In genomic region chr2:55459741-55460274, GRCh38 we compare ENCODE assay signal across 17 cellular contexts.
"Had no signal": no experiment of that assay in that cellular context is flagged by ENCODE, and none has a peak within 500 bp of the region (broad histone marks: within the 10 kb centered on the region; RNA-seq: fewer than 3 reads in every experiment).

No MANE protein-coding gene starts in this region.

- H3K4me3 Mint-ChIP-seq: dendritic cell treated with granulocyte-macrophage colony-stimulating factor and Interleukin-4, amounts not matched to agents 40 ng/mL and 50 ng/mL, for 4 days; effector memory CD8-positive, alpha-beta T cell; immature natural killer cell; naive thymus-derived CD8-positive, alpha-beta T cell; neural crest cell had no signal

- H3K27ac Mint-ChIP-seq: dendritic cell treated with granulocyte-macrophage colony-stimulating factor and Interleukin-4, amounts not matched to agents 40 ng/mL and 50 ng/mL, for 4 days; effector memory CD8-positive, alpha-beta T cell; immature natural killer cell; naive thymus-derived CD8-positive, alpha-beta T cell had no signal

- H3K27ac ChIP-seq: epithelial cell of prostate, esophagus squamous epithelium, gastroesophageal sphincter, ovary, stomach had no signal

- H3K9me3 Mint-ChIP-seq: effector memory CD8-positive, alpha-beta T cell had no signal

- H3K36me3 Mint-ChIP-seq: immature natural killer cell had no signal

- H3K27me3 ChIP-seq: esophagus squamous epithelium, gastroesophageal sphincter, ovary, stomach had no signal

- DNase-seq: effector memory CD8-positive, alpha-beta T cell; esophagus squamous epithelium; glutamatergic neuron; immature natural killer cell; mucosa of descending colon; naive thymus-derived CD8-positive, alpha-beta T cell; ovary; right cardiac atrium; stimulated activated CD4-positive, alpha-beta T cell treated with anti-CD3 and anti-CD28 coated beads, Interleukin-12 subunit alpha, Interleukin-12 subunit beta, amount 100 ng/mL, for 4 hours; stimulated activated naive CD4-positive, alpha-beta T cell; stomach had no signal

- H3K4me1 ChIP-seq: esophagus squamous epithelium, gastroesophageal sphincter, stomach had no signal

- H3K4me3 ChIP-seq: esophagus squamous epithelium, gastroesophageal sphincter, mucosa of descending colon, ovary, stomach had no signal

- H3K36me3 ChIP-seq: esophagus squamous epithelium, gastroesophageal sphincter, ovary, stomach had no signal

- H3K4me1 Mint-ChIP-seq: immature natural killer cell; naive thymus-derived CD8-positive, alpha-beta T cell; neural crest cell had no signal

- FAIRE-seq: colon, small intestine had no signal

- H3K27me3 Mint-ChIP-seq: dendritic cell treated with granulocyte-macrophage colony-stimulating factor and Interleukin-4, amounts not matched to agents 40 ng/mL and 50 ng/mL, for 4 days had no signal

- ATAC-seq: effector memory CD8-positive, alpha-beta T cell; gastroesophageal sphincter; mucosa of descending colon; naive thymus-derived CD8-positive, alpha-beta T cell; right cardiac atrium had no signal

- H3K9me3 ChIP-seq: esophagus squamous epithelium, mucosa of descending colon, ovary had no signal
